In the genomic region with DNA sequence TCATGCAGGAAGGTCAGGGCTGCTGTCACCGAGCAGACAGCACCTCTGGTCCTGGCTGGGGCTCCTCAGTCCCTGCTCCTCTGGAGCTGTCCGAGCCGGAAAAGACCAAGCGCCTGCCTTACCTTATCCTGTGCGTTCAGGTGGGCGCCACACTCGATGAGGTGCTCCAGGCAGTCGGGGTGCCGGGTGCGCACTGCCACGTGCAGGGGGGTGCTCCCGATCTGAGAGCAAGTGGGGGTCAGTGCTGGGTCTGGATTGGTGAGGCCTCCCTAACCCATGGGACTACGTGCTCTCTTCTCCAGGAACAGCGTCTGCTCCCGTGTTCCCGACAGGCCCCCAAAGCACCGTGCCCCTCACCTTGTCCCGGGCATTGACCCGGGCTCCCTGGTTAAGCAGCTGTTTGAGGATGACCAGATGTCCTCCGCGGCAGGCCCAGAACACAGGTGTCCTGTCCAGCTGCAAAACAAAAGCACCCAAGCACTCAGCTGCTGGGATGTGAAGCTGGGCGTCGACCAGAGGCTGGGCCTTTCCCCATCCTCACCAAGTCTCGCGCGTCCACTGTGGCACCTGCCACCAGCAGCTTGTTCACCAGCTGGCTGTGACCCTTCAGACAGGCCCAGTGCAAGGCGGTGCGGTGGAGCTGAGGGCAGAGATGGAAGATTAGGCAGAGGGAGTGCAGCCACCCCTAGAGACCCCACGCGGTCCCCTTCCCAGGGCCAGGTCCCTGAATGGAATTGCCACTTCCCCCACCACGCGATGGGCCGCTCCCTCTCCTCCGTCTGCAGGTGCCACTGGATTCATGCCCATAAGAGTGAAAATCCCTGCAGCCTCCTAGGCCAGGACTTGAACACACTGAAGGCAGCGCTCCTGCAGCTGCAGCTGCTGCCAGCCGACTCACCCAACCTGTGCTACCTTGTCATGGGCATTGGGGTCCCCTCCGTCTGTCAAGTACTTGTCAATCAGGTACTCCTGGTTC, we compare ENCODE assay signal across 1 cellular context.
TF ChIP-seq lines count a peak whose summit lies in the region.

No MANE protein-coding gene starts in this region.

TF ChIP-seq in HepG2, 621 proteins besides CTCF, POLR2A, EP300 and RAD21 (continued from another document and continues in another):
- TF ChIP-seq, protein P1, sequence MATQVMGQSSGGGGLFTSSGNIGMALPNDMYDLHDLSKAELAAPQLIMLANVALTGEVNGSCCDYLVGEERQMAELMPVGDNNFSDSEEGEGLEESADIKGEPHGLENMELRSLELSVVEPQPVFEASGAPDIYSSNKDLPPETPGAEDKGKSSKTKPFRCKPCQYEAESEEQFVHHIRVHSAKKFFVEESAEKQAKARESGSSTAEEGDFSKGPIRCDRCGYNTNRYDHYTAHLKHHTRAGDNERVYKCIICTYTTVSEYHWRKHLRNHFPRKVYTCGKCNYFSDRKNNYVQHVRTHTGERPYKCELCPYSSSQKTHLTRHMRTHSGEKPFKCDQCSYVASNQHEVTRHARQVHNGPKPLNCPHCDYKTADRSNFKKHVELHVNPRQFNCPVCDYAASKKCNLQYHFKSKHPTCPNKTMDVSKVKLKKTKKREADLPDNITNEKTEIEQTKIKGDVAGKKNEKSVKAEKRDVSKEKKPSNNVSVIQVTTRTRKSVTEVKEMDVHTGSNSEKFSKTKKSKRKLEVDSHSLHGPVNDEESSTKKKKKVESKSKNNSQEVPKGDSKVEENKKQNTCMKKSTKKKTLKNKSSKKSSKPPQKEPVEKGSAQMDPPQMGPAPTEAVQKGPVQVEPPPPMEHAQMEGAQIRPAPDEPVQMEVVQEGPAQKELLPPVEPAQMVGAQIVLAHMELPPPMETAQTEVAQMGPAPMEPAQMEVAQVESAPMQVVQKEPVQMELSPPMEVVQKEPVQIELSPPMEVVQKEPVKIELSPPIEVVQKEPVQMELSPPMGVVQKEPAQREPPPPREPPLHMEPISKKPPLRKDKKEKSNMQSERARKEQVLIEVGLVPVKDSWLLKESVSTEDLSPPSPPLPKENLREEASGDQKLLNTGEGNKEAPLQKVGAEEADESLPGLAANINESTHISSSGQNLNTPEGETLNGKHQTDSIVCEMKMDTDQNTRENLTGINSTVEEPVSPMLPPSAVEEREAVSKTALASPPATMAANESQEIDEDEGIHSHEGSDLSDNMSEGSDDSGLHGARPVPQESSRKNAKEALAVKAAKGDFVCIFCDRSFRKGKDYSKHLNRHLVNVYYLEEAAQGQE (IDR thresholded peaks at IDR 0.05; ENCODE audit: borderline replicate concordance in 1 of 2, low read depth in 1 of 2, low read length in 2 of 2): no peak
- TF ChIP-seq CEBPB (IDR thresholded peaks at IDR 0.05; ENCODE audit: borderline replicate concordance, low read depth, low read length): no peak
- no peak for TF ChIP-seq ZNF121 (CRISPR knock-in tag; IDR thresholded peaks at IDR 0.05)
- no peak for TF ChIP-seq ZNF569 (CRISPR knock-in tag; IDR thresholded peaks at IDR 0.05; ENCODE audit: borderline replicate concordance)
- no peak for TF ChIP-seq HOXA9 (CRISPR knock-in tag; IDR thresholded peaks at IDR 0.05; ENCODE audit: borderline replicate concordance)
- TF ChIP-seq ZFP36L2 (CRISPR knock-in tag; IDR thresholded peaks at IDR 0.05): no peak
- TF ChIP-seq, protein P2, sequence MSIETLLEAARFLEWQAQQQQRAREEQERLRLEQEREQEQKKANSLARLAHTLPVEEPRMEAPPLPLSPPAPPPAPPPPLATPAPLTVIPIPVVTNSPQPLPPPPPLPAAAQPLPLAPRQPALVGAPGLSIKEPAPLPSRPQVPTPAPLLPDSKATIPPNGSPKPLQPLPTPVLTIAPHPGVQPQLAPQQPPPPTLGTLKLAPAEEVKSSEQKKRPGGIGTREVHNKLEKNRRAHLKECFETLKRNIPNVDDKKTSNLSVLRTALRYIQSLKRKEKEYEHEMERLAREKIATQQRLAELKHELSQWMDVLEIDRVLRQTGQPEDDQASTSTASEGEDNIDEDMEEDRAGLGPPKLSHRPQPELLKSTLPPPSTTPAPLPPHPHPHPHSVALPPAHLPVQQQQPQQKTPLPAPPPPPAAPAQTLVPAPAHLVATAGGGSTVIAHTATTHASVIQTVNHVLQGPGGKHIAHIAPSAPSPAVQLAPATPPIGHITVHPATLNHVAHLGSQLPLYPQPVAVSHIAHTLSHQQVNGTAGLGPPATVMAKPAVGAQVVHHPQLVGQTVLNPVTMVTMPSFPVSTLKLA (IDR thresholded peaks at IDR 0.05): no peak
- TF ChIP-seq GMEB2 (CRISPR knock-in tag; IDR thresholded peaks at IDR 0.05; ENCODE audit: low read depth): no peak
- no peak for TF ChIP-seq ZNF557 (CRISPR knock-in tag; IDR thresholded peaks at IDR 0.05)
- TF ChIP-seq, protein P3, sequence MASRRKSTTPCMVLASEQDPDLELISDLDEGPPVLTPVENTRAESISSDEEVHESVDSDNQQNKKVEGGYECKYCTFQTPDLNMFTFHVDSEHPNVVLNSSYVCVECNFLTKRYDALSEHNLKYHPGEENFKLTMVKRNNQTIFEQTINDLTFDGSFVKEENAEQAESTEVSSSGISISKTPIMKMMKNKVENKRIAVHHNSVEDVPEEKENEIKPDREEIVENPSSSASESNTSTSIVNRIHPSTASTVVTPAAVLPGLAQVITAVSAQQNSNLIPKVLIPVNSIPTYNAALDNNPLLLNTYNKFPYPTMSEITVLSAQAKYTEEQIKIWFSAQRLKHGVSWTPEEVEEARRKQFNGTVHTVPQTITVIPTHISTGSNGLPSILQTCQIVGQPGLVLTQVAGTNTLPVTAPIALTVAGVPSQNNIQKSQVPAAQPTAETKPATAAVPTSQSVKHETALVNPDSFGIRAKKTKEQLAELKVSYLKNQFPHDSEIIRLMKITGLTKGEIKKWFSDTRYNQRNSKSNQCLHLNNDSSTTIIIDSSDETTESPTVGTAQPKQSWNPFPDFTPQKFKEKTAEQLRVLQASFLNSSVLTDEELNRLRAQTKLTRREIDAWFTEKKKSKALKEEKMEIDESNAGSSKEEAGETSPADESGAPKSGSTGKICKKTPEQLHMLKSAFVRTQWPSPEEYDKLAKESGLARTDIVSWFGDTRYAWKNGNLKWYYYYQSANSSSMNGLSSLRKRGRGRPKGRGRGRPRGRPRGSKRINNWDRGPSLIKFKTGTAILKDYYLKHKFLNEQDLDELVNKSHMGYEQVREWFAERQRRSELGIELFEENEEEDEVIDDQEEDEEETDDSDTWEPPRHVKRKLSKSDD (CRISPR knock-in tag; IDR thresholded peaks at IDR 0.05; ENCODE audit: low read depth): no peak
- TF ChIP-seq NR2F1 (CRISPR knock-in tag; IDR thresholded peaks at IDR 0.05): no peak
- no peak for TF ChIP-seq SOX5 (CRISPR knock-in tag; IDR thresholded peaks at IDR 0.05; ENCODE audit: borderline replicate concordance)
- no peak for TF ChIP-seq SPEN (CRISPR knock-in tag; IDR thresholded peaks at IDR 0.05; ENCODE audit: low read depth)
- TF ChIP-seq NPAS2 (CRISPR knock-in tag; IDR thresholded peaks at IDR 0.05; ENCODE audit: borderline replicate concordance): no peak
- 0 out of 2 replicates have a peak, but pooled peaks have one; percentile 33 for TF ChIP-seq FLYWCH1 (CRISPR knock-in tag; IDR thresholded peaks at IDR 0.05)
- 0 out of 2 replicates have a peak, but pooled peaks have one; percentile 6 for TF ChIP-seq POLR2G (IDR thresholded peaks at IDR 0.05; ENCODE audit: low read depth, low read length)
- TF ChIP-seq, protein P4, sequence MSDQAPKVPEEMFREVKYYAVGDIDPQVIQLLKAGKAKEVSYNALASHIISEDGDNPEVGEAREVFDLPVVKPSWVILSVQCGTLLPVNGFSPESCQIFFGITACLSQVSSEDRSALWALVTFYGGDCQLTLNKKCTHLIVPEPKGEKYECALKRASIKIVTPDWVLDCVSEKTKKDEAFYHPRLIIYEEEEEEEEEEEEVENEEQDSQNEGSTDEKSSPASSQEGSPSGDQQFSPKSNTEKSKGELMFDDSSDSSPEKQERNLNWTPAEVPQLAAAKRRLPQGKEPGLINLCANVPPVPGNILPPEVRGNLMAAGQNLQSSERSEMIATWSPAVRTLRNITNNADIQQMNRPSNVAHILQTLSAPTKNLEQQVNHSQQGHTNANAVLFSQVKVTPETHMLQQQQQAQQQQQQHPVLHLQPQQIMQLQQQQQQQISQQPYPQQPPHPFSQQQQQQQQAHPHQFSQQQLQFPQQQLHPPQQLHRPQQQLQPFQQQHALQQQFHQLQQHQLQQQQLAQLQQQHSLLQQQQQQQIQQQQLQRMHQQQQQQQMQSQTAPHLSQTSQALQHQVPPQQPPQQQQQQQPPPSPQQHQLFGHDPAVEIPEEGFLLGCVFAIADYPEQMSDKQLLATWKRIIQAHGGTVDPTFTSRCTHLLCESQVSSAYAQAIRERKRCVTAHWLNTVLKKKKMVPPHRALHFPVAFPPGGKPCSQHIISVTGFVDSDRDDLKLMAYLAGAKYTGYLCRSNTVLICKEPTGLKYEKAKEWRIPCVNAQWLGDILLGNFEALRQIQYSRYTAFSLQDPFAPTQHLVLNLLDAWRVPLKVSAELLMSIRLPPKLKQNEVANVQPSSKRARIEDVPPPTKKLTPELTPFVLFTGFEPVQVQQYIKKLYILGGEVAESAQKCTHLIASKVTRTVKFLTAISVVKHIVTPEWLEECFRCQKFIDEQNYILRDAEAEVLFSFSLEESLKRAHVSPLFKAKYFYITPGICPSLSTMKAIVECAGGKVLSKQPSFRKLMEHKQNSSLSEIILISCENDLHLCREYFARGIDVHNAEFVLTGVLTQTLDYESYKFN (CRISPR knock-in tag; conservative IDR thresholded peaks at IDR 0.05): no peak
- 0 out of 2 replicates have a peak, but pooled peaks have one; percentile 27 for TF ChIP-seq HNRNPL (IDR thresholded peaks at IDR 0.05; ENCODE audit: low read depth, low read length)
- TF ChIP-seq MEF2D (CRISPR knock-in tag; IDR thresholded peaks at IDR 0.05): no peak
- no peak for TF ChIP-seq ERF (CRISPR knock-in tag; IDR thresholded peaks at IDR 0.05)
- TF ChIP-seq NFIB (CRISPR knock-in tag; IDR thresholded peaks at IDR 0.05; ENCODE audit: borderline replicate concordance): peak; percentile 27; the same call in 1 of the 2 replicates
- no peak for TF ChIP-seq ZNF124 (CRISPR knock-in tag; IDR thresholded peaks at IDR 0.05)
- TF ChIP-seq ZNF761 (CRISPR knock-in tag; conservative IDR thresholded peaks at IDR 0.05): no peak
- no peak for TF ChIP-seq ZNF512B (CRISPR knock-in tag; IDR thresholded peaks at IDR 0.05; ENCODE audit: borderline replicate concordance)
- TF ChIP-seq TCF12 (IDR thresholded peaks at IDR 0.05): no peak
- TF ChIP-seq TCF12 (CRISPR knock-in tag; IDR thresholded peaks at IDR 0.05): no peak
- TF ChIP-seq ZNF782 (CRISPR knock-in tag; IDR thresholded peaks at IDR 0.05; ENCODE audit: borderline replicate concordance): no peak
- no peak for TF ChIP-seq HMGXB4 (CRISPR knock-in tag; IDR thresholded peaks at IDR 0.05; ENCODE audit: borderline replicate concordance in 1 of 2, low read depth in 1 of 2)
- TF ChIP-seq, protein P5, sequence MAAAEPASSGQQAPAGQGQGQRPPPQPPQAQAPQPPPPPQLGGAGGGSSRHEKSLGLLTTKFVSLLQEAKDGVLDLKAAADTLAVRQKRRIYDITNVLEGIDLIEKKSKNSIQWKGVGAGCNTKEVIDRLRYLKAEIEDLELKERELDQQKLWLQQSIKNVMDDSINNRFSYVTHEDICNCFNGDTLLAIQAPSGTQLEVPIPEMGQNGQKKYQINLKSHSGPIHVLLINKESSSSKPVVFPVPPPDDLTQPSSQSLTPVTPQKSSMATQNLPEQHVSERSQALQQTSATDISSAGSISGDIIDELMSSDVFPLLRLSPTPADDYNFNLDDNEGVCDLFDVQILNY (CRISPR knock-in tag; conservative IDR thresholded peaks at IDR 0.05): no peak
- no peak for TF ChIP-seq HIC2 (CRISPR knock-in tag; IDR thresholded peaks at IDR 0.05; ENCODE audit: low read depth)
